ENCODE assay signal across 16 cellular contexts in the genomic region with DNA sequence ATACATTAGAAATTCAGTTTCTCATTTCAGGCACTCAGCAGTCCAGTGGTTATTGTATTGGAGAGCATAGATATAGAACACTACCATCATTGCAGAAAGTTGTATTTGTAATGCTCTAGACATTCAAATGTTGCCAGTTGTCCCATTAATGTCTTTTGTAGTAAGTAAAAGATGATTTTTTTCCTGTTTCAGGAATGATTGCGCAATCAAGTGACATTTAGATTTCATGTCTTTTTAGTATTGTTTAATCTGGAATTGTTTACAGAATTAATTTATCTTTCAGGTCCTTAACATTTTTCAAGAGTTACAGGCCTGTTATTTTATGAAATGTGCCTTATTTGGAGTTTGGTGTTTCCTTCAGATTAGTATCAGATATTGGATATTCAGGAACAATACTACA.
"Had no signal": no experiment of that assay in that cellular context is flagged by ENCODE, and none has a peak within 500 bp of the region (broad histone marks: within the 10 kb centered on the region; RNA-seq: fewer than 3 reads in every experiment).

No MANE protein-coding gene starts in this region.

- H3K36me3 Mint-ChIP-seq: activated naive CD4-positive, alpha-beta T cell treated with anti-CD3 and anti-CD28 coated beads, Interleukin-2, amount 10 ng/mL, durations not matched to agents 7 days and 5 days had no signal

- DNase-seq: activated CD4-positive, alpha-beta T cell treated with anti-CD3 and anti-CD28 coated beads, Interleukin-2, amount 10 ng/mL, durations not matched to agents 7 days and 5 days; activated CD4-positive, CD25-positive, alpha-beta regulatory T cell; activated naive CD4-positive, alpha-beta T cell treated with anti-CD3 and anti-CD28 coated beads, Interleukin-2, amount 10 ng/mL, durations not matched to agents 7 days and 5 days; body of pancreas; effector memory CD4-positive, alpha-beta T cell; heart right ventricle; left ventricle myocardium inferior; nephron progenitor cell; stimulated activated CD4-positive, alpha-beta T cell treated with anti-CD3 and anti-CD28 coated beads, Interleukin-15, amount 100 ng/mL, for 24 hours; stimulated activated CD4-positive, alpha-beta T cell treated with anti-CD3 and anti-CD28 coated beads, Interleukin-4, amount 100 ng/mL, for 24 hours; upper lobe of left lung had no signal

- H3K27ac ChIP-seq: body of pancreas, epithelial cell of prostate, heart right ventricle, left ventricle myocardium inferior, upper lobe of left lung had no signal

- ATAC-seq: body of pancreas, heart right ventricle had no signal

- H3K9me3 Mint-ChIP-seq: activated CD4-positive, alpha-beta T cell treated with anti-CD3 and anti-CD28 coated beads, Interleukin-2, amount 10 ng/mL, durations not matched to agents 7 days and 5 days; activated naive CD4-positive, alpha-beta T cell treated with anti-CD3 and anti-CD28 coated beads, Interleukin-2, amount 10 ng/mL, durations not matched to agents 7 days and 5 days; activated T-helper 2 cell treated with anti-CD3 and anti-CD28 coated beads, Interferon-gamma antibody, Interleukin-2, Interleukin-4, amounts not matched to agents 10 μg/mL and 5 μg/mL and 100 μg/mL, durations not matched to agents 14 hours and 24 hours and 36 hours; central memory CD8-positive, alpha-beta T cell; stimulated activated naive CD8-positive, alpha-beta T cell treated with anti-CD3 and anti-CD28 coated beads, Interleukin-15, Interleukin-2, amounts not matched to agents 100 ng/mL and 50 ng/mL, for 24 hours; T-helper 1 cell treated with Interleukin-12 subunit alpha and Interleukin-12 subunit beta and Interleukin-4 antibody, amounts not matched to agents 30 μg/mL and 1 μg/mL, for 36 hours had no signal

- H3K4me1 ChIP-seq: heart right ventricle, left ventricle myocardium inferior, upper lobe of left lung had no signal

- H3K36me3 ChIP-seq: heart right ventricle, left ventricle myocardium inferior, upper lobe of left lung had no signal

- H3K27me3 ChIP-seq: body of pancreas, upper lobe of left lung had no signal

- H3K27ac Mint-ChIP-seq: activated CD4-positive, alpha-beta T cell treated with anti-CD3 and anti-CD28 coated beads, Interleukin-2, amount 10 ng/mL, durations not matched to agents 7 days and 5 days; activated naive CD4-positive, alpha-beta T cell treated with anti-CD3 and anti-CD28 coated beads, Interleukin-2, amount 10 ng/mL, durations not matched to agents 7 days and 5 days; activated T-helper 2 cell treated with anti-CD3 and anti-CD28 coated beads, Interferon-gamma antibody, Interleukin-2, Interleukin-4, amounts not matched to agents 10 μg/mL and 5 μg/mL and 100 μg/mL, durations not matched to agents 14 hours and 24 hours and 36 hours; nephron progenitor cell; stimulated activated naive CD8-positive, alpha-beta T cell treated with anti-CD3 and anti-CD28 coated beads, Interleukin-15, Interleukin-2, amounts not matched to agents 100 ng/mL and 50 ng/mL, for 24 hours; T-helper 1 cell treated with Interleukin-12 subunit alpha and Interleukin-12 subunit beta and Interleukin-4 antibody, amounts not matched to agents 30 μg/mL and 1 μg/mL, for 36 hours had no signal

- H3K4me3 ChIP-seq: body of pancreas, heart right ventricle, left ventricle myocardium inferior, upper lobe of left lung had no signal

- H3K9me3 ChIP-seq: body of pancreas, heart right ventricle, left ventricle myocardium inferior, upper lobe of left lung had no signal
